ENCODE assay signal across 8 cellular contexts in the genomic region with DNA sequence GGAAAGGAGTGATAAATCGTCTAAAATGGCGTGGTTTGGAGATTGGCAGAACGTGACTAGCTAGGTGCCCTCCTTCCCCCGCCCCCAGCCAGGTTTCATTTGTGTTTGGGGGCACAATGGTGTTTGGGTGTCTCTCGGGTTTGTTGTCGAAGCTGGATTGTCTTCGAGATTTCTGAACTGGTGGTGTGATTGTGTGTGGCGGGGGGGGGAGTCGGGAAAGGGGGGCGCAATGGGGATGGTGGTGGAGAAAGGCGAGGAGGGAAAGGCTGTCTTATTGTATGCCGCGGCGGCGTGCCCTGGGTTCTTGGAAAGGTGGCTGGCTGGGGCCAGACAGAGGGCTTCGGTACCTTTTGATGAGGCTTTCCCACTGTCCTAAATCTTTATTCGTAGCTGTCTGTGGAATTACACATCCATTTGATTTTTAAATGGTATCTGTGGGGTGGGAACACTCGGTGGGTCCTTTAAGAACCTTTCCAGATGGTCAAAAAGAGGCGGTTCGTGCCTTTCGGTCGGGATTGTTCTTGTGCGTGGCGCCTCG. TPM values are rescaled to one million over a fixed set of nuclear protein-coding genes. Genes with fewer than 3 reads are reported as not detected.
DNase-seq lines count a peak whose midpoint lies in the region; ATAC-seq and TF ChIP-seq lines count a peak whose summit lies in the region.

No MANE protein-coding gene starts in this region.

- H3K27ac Mint-ChIP-seq in activated naive CD8-positive, alpha-beta T cell treated with anti-CD3 and anti-CD28 coated beads, Interleukin-2, amount 10 ng/mL, durations not matched to agents 7 days and 5 days: no peak overlapping the region
- peak overlapping the region in 1 of 2 donors; percentile 48 for H3K27ac Mint-ChIP-seq in natural killer cell

- no peaks in the 10 kb centered on the region for H3K9me3 Mint-ChIP-seq in activated naive CD8-positive, alpha-beta T cell treated with anti-CD3 and anti-CD28 coated beads, Interleukin-2, amount 10 ng/mL, durations not matched to agents 7 days and 5 days
- peaks cover 0 to 4% of the 10 kb centered on the region in 2 donors for H3K9me3 Mint-ChIP-seq in natural killer cell

- H3K36me3 ChIP-seq in left ventricle myocardium inferior: no peaks in the 10 kb centered on the region

- no peak for ATAC-seq in activated naive CD8-positive, alpha-beta T cell treated with anti-CD3 and anti-CD28 coated beads, Interleukin-2, amount 10 ng/mL, durations not matched to agents 7 days and 5 days (ENCODE audit: low read depth)
- no peak for ATAC-seq in HG03159 (IDR thresholded peaks at IDR 0.05; ENCODE audit: unreplicated experiment)
- ATAC-seq in natural killer cell: no peak

- peaks cover 75% of the 10 kb centered on the region for H3K4me1 ChIP-seq in left ventricle myocardium inferior

- no peaks in the 10 kb centered on the region for H3K9me3 ChIP-seq in left ventricle myocardium inferior (replicated peaks)

- peak overlapping the region; percentile 89 for H3K4me3 ChIP-seq in left ventricle myocardium inferior

- no peaks in the 10 kb centered on the region for H3K36me3 Mint-ChIP-seq in activated naive CD8-positive, alpha-beta T cell treated with anti-CD3 and anti-CD28 coated beads, Interleukin-2, amount 10 ng/mL, durations not matched to agents 7 days and 5 days
- peaks cover 7% of the 10 kb centered on the region for H3K36me3 Mint-ChIP-seq in natural killer cell

- H3K27ac ChIP-seq in left ventricle myocardium inferior (replicated peaks): peak overlapping the region; percentile 94

- POLR2A ChIA-PET in activated naive CD8-positive, alpha-beta T cell treated with anti-CD3 and anti-CD28 coated beads, Interleukin-2, amount 10 ng/mL, durations not matched to agents 7 days and 5 days (lab: Charles Lee): no interaction called here

- H3K4me1 Mint-ChIP-seq in activated naive CD8-positive, alpha-beta T cell treated with anti-CD3 and anti-CD28 coated beads, Interleukin-2, amount 10 ng/mL, durations not matched to agents 7 days and 5 days: peaks cover 18% of the 10 kb centered on the region
- peaks cover 5 to 6% of the 10 kb centered on the region in 2 donors for H3K4me1 Mint-ChIP-seq in natural killer cell

- DNase-seq in activated T-cell treated with anti-CD3 and anti-CD28 coated beads, Interleukin-2, amount 50 U/mL, for 48 hours: peak; percentile 23 to 33
- DNase-seq in activated T-cell treated with anti-CD3 and anti-CD28 coated beads for 4 hours: no peak
- peak; percentile 75 for DNase-seq in NCI-H2029 (lab: John Stamatoyannopoulos, UW)
- peak; percentile 36 for DNase-seq in activated naive CD8-positive, alpha-beta T cell treated with anti-CD3 and anti-CD28 coated beads, Interleukin-2, amount 10 ng/mL, durations not matched to agents 7 days and 5 days
- DNase-seq in left ventricle myocardium inferior: peak; percentile 29
- peak; percentile 45 for DNase-seq in putamen (ENCODE audit: low spot score)
- no peak for DNase-seq in natural killer cell

- H3K27me3 Mint-ChIP-seq in activated naive CD8-positive, alpha-beta T cell treated with anti-CD3 and anti-CD28 coated beads, Interleukin-2, amount 10 ng/mL, durations not matched to agents 7 days and 5 days: peaks cover 52% of the 10 kb centered on the region
- peaks cover 29 to 42% of the 10 kb centered on the region in 2 donors for H3K27me3 Mint-ChIP-seq in natural killer cell (ENCODE audit: low read depth in 2 of 2)

- intact Hi-C loops in left ventricle myocardium inferior (cut with micrococcal nuclease) (loop anchor here (10.0 kb wide), 2 partner anchors 183 to 293 kb away; no protein-coding TSS in a partner anchor), natural killer cell (cut with micrococcal nuclease) (loop anchor here (2.0 to 5.0 kb wide), 2 partner anchors 551 to 1677 kb away; no protein-coding TSS in a partner anchor)

- peaks cover 21% of the 10 kb centered on the region for H3K27me3 ChIP-seq in left ventricle myocardium inferior (ENCODE audit: low read depth)

- H3K4me3 Mint-ChIP-seq in activated naive CD8-positive, alpha-beta T cell treated with anti-CD3 and anti-CD28 coated beads, Interleukin-2, amount 10 ng/mL, durations not matched to agents 7 days and 5 days: no peak overlapping the region
- no peak overlapping the region for H3K4me3 Mint-ChIP-seq in natural killer cell

- no peak for TF ChIP-seq CTCF in left ventricle myocardium inferior (IDR thresholded peaks at IDR 0.05; ENCODE audit: borderline replicate concordance)
- no peak for TF ChIP-seq CTCF in natural killer cell (IDR thresholded peaks at IDR 0.05)

RNA-seq across cellular contexts. Expression of gene MARCKS, which starts 1.0 kb away (rescaled TPM):
- total RNA-seq in activated naive CD8-positive, alpha-beta T cell treated with anti-CD3 and anti-CD28 coated beads, Interleukin-2, amount 10 ng/mL, durations not matched to agents 7 days and 5 days: 1 to 10 TPM; 1.7 to 2.2 TPM
- total RNA-seq in left ventricle myocardium inferior (21.0 TPM), natural killer cell (1 to 10 TPM; 2.1 to 9.2 (median 8.6) TPM)

Comparison
In these comparisons a context has a peak if more than half of its experiments do, and no peak if none do; other contexts are left out.
1. DNase-seq: peak in activated T-cell treated with anti-CD3 and anti-CD28 coated beads, Interleukin-2, amount 50 U/mL, for 48 hours (2 of 2), NCI-H2029 (single experiment), activated naive CD8-positive, alpha-beta T cell treated with anti-CD3 and anti-CD28 coated beads, Interleukin-2, amount 10 ng/mL, durations not matched to agents 7 days and 5 days (single experiment), left ventricle myocardium inferior (single experiment) and putamen (single experiment); none in activated T-cell treated with anti-CD3 and anti-CD28 coated beads for 4 hours (single experiment) and natural killer cell (single experiment).